In genomic region chr4:69497081-69497480, GRCh38 we compare ENCODE assay signal across 24 cellular contexts. TPM values are rescaled to one million over a fixed set of nuclear protein-coding genes. Genes with fewer than 3 reads are reported as not detected.
A peak's percentile ranks its signal among the peaks of the same experiment; 100 is the strongest.
DNase-seq lines count a peak whose midpoint lies in the region; ATAC-seq, FAIRE-seq and TF ChIP-seq lines count a peak whose summit lies in the region.
"Had no signal": no experiment of that assay in that cellular context is flagged by ENCODE, and none has a peak within 500 bp of the region (broad histone marks: within the 10 kb centered on the region; RNA-seq: fewer than 3 reads in every experiment).

No MANE protein-coding gene starts in this region.

- no peak overlapping the region for H3K4me3 Mint-ChIP-seq in nephron
- no peak overlapping the region for H3K4me3 Mint-ChIP-seq in naive thymus-derived CD8-positive, alpha-beta T cell
- H3K4me3 Mint-ChIP-seq: activated CD4-positive, alpha-beta memory T cell treated with anti-CD3 and anti-CD28 coated beads, Interleukin-2, amount 10 ng/mL, durations not matched to agents 7 days and 5 days; activated naive CD4-positive, alpha-beta T cell treated with anti-CD3 and anti-CD28 coated beads, Interleukin-2, amount 50 U/mL, for 24 hours had no signal

- H3K4me3 ChIP-seq in epithelial cell of proximal tubule (ENCODE audit: low read depth, low read length): no peak overlapping the region
- H3K4me3 ChIP-seq: esophagus muscularis mucosa, GM12878, ovary, skin epidermis, suprapubic skin had no signal

- no peak for TF ChIP-seq CTCF in epithelial cell of proximal tubule (conservative IDR thresholded peaks at IDR 0.05; ENCODE audit: low read depth, low read length)
- TF ChIP-seq CTCF in nephron (IDR thresholded peaks at IDR 0.05; ENCODE audit: unreplicated experiment in 3 of 3): no peak

- ATAC-seq in HG03565 (IDR thresholded peaks at IDR 0.05; ENCODE audit: unreplicated experiment) (no peak), left colon (no peak)
- no peak for ATAC-seq in naive thymus-derived CD8-positive, alpha-beta T cell
- ATAC-seq: GM12878, Panc1 had no signal

- H3K4me1 Mint-ChIP-seq in nephron: no peaks in the 10 kb centered on the region
- H3K4me1 Mint-ChIP-seq in naive thymus-derived CD8-positive, alpha-beta T cell: peaks cover 0 to 2% (median 0%) of the 10 kb centered on the region in 4 donors
- H3K4me1 Mint-ChIP-seq: activated CD4-positive, alpha-beta memory T cell treated with anti-CD3 and anti-CD28 coated beads, Interleukin-2, amount 10 ng/mL, durations not matched to agents 7 days and 5 days; activated naive CD4-positive, alpha-beta T cell treated with anti-CD3 and anti-CD28 coated beads, Interleukin-2, amount 50 U/mL, for 24 hours had no signal

- DNase-seq in EL: peak; percentile 33
- peak; percentile 92 for DNase-seq in RCC 7860 (ENCODE audit: low spot score)
- DNase-seq in epithelial cell of proximal tubule (ENCODE audit: low read depth): peak; percentile 59
- no peak for DNase-seq in activated T-cell treated with anti-CD3 and anti-CD28 coated beads for 4 hours
- DNase-seq in left colon: no peak
- no peak for DNase-seq in naive thymus-derived CD8-positive, alpha-beta T cell
- DNase-seq: activated CD4-positive, alpha-beta memory T cell treated with anti-CD3 and anti-CD28 coated beads, Interleukin-2, amount 10 ng/mL, durations not matched to agents 7 days and 5 days; activated T-cell treated with anti-CD3 and anti-CD28 coated beads, Interleukin-2, amount 50 U/mL, for 48 hours; Caco-2; IMR-90; ovary; stimulated activated CD4-positive, alpha-beta T cell treated with anti-CD3 and anti-CD28 coated beads, Interleukin-4, amount 100 ng/mL, for 24 hours; WERI-Rb-1 had no signal

- H3K9me3 Mint-ChIP-seq in nephron: no peaks in the 10 kb centered on the region
- H3K9me3 Mint-ChIP-seq in naive thymus-derived CD8-positive, alpha-beta T cell: peaks cover 0 to 6% (median 0%) of the 10 kb centered on the region in 9 donors
- H3K9me3 Mint-ChIP-seq: activated naive CD4-positive, alpha-beta T cell treated with anti-CD3 and anti-CD28 coated beads, Interleukin-2, amount 50 U/mL, for 24 hours had no signal

- H3K27ac Mint-ChIP-seq in nephron: peak overlapping the region; percentile 32 to 76 (median 59)
- no peak overlapping the region for H3K27ac Mint-ChIP-seq in naive thymus-derived CD8-positive, alpha-beta T cell
- H3K27ac Mint-ChIP-seq: activated CD4-positive, alpha-beta memory T cell treated with anti-CD3 and anti-CD28 coated beads, Interleukin-2, amount 10 ng/mL, durations not matched to agents 7 days and 5 days; activated naive CD4-positive, alpha-beta T cell treated with anti-CD3 and anti-CD28 coated beads, Interleukin-2, amount 50 U/mL, for 24 hours had no signal

- peak; percentile 97 for FAIRE-seq in RCC 7860 (lab: Jason Lieb, UNC)
- FAIRE-seq: G401.6, GM12878 had no signal

- no peaks in the 10 kb centered on the region for H3K36me3 Mint-ChIP-seq in nephron (ENCODE audit: low read depth)
- H3K36me3 Mint-ChIP-seq in naive thymus-derived CD8-positive, alpha-beta T cell: no peaks in the 10 kb centered on the region
- H3K36me3 Mint-ChIP-seq: activated naive CD4-positive, alpha-beta T cell treated with anti-CD3 and anti-CD28 coated beads, Interleukin-2, amount 50 U/mL, for 24 hours had no signal

- intact Hi-C loops in left colon (cut with DNase I, micrococcal nuclease): no loop called here

- POLR2A ChIA-PET in naive thymus-derived CD8-positive, alpha-beta T cell (lab: Charles Lee): no interaction called here

- H3K27me3 Mint-ChIP-seq in nephron (ENCODE audit: low read depth): no peaks in the 10 kb centered on the region
- H3K27me3 Mint-ChIP-seq in naive thymus-derived CD8-positive, alpha-beta T cell: peaks cover 0 to 11% (median 5%) of the 10 kb centered on the region in 5 donors
- H3K27me3 Mint-ChIP-seq: activated CD4-positive, alpha-beta memory T cell treated with anti-CD3 and anti-CD28 coated beads, Interleukin-2, amount 10 ng/mL, durations not matched to agents 7 days and 5 days had no signal

RNA-seq across cellular contexts. Expression of gene UGT2B4, which starts 1.4 kb away (rescaled TPM):
- total RNA-seq in epithelial cell of proximal tubule (0.22 and 10.5 TPM in 2 replicates), left colon (not detected)
- total RNA-seq in naive thymus-derived CD8-positive, alpha-beta T cell: not detected
- not detected for polyA plus RNA-seq in naive thymus-derived CD8-positive, alpha-beta T cell
- total RNA-seq: activated CD4-positive, alpha-beta memory T cell treated with anti-CD3 and anti-CD28 coated beads, Interleukin-2, amount 10 ng/mL, durations not matched to agents 7 days and 5 days; dermis microvascular lymphatic vessel endothelial cell; esophagus muscularis mucosa; IMR-90; mononuclear cell had no signal
- polyA plus RNA-seq: GM12878, IMR-90, ovary had no signal

Comparison
In these comparisons a context has a peak if more than half of its experiments do, and no peak if none do; other contexts are left out.
1. DNase-seq: peak in EL (single experiment), RCC 7860 (single experiment) and epithelial cell of proximal tubule (single experiment); none in activated T-cell treated with anti-CD3 and anti-CD28 coated beads for 4 hours (single experiment), left colon (0 of 2) and naive thymus-derived CD8-positive, alpha-beta T cell (0 of 10).
2. H3K27ac Mint-ChIP-seq: peak in nephron (3 of 3); none in naive thymus-derived CD8-positive, alpha-beta T cell (0 of 10).